ENCODE assay signal across 6 cellular contexts in genomic region chr12:60441577-60441976, GRCh38.
"Had no signal": no experiment of that assay in that cellular context is flagged by ENCODE, and none has a peak within 500 bp of the region (broad histone marks: within the 10 kb centered on the region; RNA-seq: fewer than 3 reads in every experiment).

No MANE protein-coding gene starts in this region.

- H3K27me3 Mint-ChIP-seq: IgD-negative memory B cell had no signal

- H3K4me3 Mint-ChIP-seq: IgD-negative memory B cell had no signal

- H3K4me1 Mint-ChIP-seq: IgD-negative memory B cell had no signal

- DNase-seq: IMR-90, KBM-7, KG1 had no signal

- FAIRE-seq: HTR-8/SVneo had no signal

- H3K27ac ChIP-seq: HL-60 had no signal

- H3K27ac Mint-ChIP-seq: IgD-negative memory B cell had no signal
